1 cellular context compared by ENCODE assay signal in the genomic region with DNA sequence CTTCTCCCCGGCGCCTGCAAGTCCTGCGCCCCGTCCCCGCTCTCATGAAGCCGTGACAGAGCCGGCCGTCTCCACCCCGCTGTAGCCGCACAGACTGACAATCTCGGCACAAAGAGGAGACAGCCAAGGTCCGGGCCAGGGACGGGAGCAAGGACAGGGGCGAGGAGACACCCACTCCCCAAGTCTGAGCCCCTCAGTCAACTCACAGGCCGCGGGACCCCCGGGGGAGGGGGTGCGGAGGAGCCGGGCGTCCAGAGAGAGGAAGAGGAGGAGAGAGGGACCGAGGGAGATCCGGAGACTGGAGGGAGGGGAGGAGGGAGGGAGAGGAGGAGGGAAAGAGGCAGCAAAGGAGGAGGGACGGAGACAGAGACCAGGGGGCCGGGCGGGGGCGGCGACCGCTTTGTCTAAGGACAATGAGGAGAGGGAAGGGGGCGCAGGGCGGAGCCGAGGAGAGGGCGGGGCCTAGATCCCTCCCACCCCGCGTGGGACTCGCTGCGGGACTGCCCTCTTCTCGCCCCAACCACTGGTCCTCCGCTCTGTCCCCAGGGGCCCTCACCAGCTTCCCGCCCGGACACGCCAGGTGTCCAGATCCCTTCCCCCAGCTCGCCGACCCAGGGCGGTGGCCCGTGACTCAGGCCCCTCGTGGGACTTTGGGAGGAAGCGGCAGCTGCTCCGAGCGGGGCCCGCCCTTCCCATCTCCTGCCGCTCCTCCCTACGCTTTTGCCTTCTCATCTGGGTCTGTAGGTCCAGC.
TF ChIP-seq lines count a peak whose summit lies in the region.

No MANE protein-coding gene starts in this region.

TF ChIP-seq in A549, 52 proteins besides CTCF, POLR2A, EP300 and RAD21 (continued from another document):
- TF ChIP-seq, protein P1, sequence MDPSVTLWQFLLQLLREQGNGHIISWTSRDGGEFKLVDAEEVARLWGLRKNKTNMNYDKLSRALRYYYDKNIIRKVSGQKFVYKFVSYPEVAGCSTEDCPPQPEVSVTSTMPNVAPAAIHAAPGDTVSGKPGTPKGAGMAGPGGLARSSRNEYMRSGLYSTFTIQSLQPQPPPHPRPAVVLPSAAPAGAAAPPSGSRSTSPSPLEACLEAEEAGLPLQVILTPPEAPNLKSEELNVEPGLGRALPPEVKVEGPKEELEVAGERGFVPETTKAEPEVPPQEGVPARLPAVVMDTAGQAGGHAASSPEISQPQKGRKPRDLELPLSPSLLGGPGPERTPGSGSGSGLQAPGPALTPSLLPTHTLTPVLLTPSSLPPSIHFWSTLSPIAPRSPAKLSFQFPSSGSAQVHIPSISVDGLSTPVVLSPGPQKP (IDR thresholded peaks at IDR 0.05; ENCODE audit: low read depth, low read length), result no peak
- TF ChIP-seq, protein P2, sequence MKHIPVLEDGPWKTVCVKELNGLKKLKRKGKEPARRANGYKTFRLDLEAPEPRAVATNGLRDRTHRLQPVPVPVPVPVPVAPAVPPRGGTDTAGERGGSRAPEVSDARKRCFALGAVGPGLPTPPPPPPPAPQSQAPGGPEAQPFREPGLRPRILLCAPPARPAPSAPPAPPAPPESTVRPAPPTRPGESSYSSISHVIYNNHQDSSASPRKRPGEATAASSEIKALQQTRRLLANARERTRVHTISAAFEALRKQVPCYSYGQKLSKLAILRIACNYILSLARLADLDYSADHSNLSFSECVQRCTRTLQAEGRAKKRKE (CRISPR knock-in tag; IDR thresholded peaks at IDR 0.05; ENCODE audit: low read depth), result no peak
- no peak for TF ChIP-seq KDM5A (IDR thresholded peaks at IDR 0.05)
- TF ChIP-seq FOXS1 (CRISPR knock-in tag; IDR thresholded peaks at IDR 0.05), result no peak
- TF ChIP-seq, protein P3, sequence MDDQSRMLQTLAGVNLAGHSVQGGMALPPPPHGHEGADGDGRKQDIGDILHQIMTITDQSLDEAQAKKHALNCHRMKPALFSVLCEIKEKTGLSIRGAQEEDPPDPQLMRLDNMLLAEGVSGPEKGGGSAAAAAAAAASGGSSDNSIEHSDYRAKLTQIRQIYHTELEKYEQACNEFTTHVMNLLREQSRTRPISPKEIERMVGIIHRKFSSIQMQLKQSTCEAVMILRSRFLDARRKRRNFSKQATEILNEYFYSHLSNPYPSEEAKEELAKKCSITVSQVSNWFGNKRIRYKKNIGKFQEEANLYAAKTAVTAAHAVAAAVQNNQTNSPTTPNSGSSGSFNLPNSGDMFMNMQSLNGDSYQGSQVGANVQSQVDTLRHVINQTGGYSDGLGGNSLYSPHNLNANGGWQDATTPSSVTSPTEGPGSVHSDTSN (IDR thresholded peaks at IDR 0.05), result no peak
- no peak for TF ChIP-seq CEBPB (IDR thresholded peaks at IDR 0.05)
- no peak for TF ChIP-seq ESRRA (IDR thresholded peaks at IDR 0.05; ENCODE audit: borderline replicate concordance, low read length)
- TF ChIP-seq TP53 (CRISPR knock-in tag; IDR thresholded peaks at IDR 0.05), result no peak
- no peak for TF ChIP-seq CHD4 (IDR thresholded peaks at IDR 0.05; ENCODE audit: borderline replicate concordance)
- TF ChIP-seq KDM1A (IDR thresholded peaks at IDR 0.05; ENCODE audit: low read depth), result no peak
- TF ChIP-seq, protein P4, sequence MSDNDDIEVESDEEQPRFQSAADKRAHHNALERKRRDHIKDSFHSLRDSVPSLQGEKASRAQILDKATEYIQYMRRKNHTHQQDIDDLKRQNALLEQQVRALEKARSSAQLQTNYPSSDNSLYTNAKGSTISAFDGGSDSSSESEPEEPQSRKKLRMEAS (IDR thresholded peaks at IDR 0.05), result peak; percentile 70
- peak; percentile 23 for TF ChIP-seq ZFP36 (IDR thresholded peaks at IDR 0.05; ENCODE audit: borderline replicate concordance, partially characterized antibody)
- no peak for TF ChIP-seq HOXB5 (CRISPR knock-in tag; IDR thresholded peaks at IDR 0.05)
- TF ChIP-seq SMC3 (IDR thresholded peaks at IDR 0.05), result no peak
- no peak for TF ChIP-seq EHMT2 (IDR thresholded peaks at IDR 0.05; ENCODE audit: low read depth)
- TF ChIP-seq, protein P5, sequence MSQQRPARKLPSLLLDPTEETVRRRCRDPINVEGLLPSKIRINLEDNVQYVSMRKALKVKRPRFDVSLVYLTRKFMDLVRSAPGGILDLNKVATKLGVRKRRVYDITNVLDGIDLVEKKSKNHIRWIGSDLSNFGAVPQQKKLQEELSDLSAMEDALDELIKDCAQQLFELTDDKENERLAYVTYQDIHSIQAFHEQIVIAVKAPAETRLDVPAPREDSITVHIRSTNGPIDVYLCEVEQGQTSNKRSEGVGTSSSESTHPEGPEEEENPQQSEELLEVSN (IDR thresholded peaks at IDR 0.05; ENCODE audit: borderline replicate concordance, low read depth), result no peak
- TF ChIP-seq FOSL2 (IDR thresholded peaks at IDR 0.05), result no peak
- TF ChIP-seq FOSL2 (CRISPR knock-in tag; IDR thresholded peaks at IDR 0.05), result peak; percentile 79
- TF ChIP-seq MYC (IDR thresholded peaks at IDR 0.05; ENCODE audit: borderline replicate concordance, low read length), result 0 out of 2 replicates have a peak, but pooled peaks have one; percentile 27
- TF ChIP-seq ZC3H11A (IDR thresholded peaks at IDR 0.05), result no peak
- TF ChIP-seq, protein P6, sequence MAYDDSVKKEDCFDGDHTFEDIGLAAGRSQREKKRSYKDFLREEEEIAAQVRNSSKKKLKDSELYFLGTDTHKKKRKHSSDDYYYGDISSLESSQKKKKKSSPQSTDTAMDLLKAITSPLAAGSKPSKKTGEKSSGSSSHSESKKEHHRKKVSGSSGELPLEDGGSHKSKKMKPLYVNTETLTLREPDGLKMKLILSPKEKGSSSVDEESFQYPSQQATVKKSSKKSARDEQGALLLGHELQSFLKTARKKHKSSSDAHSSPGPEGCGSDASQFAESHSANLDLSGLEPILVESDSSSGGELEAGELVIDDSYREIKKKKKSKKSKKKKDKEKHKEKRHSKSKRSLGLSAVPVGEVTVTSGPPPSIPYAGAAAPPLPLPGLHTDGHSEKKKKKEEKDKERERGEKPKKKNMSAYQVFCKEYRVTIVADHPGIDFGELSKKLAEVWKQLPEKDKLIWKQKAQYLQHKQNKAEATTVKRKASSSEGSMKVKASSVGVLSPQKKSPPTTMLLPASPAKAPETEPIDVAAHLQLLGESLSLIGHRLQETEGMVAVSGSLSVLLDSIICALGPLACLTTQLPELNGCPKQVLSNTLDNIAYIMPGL (CRISPR knock-in tag; IDR thresholded peaks at IDR 0.05; ENCODE audit: borderline replicate concordance), result no peak
